In the genomic region with DNA sequence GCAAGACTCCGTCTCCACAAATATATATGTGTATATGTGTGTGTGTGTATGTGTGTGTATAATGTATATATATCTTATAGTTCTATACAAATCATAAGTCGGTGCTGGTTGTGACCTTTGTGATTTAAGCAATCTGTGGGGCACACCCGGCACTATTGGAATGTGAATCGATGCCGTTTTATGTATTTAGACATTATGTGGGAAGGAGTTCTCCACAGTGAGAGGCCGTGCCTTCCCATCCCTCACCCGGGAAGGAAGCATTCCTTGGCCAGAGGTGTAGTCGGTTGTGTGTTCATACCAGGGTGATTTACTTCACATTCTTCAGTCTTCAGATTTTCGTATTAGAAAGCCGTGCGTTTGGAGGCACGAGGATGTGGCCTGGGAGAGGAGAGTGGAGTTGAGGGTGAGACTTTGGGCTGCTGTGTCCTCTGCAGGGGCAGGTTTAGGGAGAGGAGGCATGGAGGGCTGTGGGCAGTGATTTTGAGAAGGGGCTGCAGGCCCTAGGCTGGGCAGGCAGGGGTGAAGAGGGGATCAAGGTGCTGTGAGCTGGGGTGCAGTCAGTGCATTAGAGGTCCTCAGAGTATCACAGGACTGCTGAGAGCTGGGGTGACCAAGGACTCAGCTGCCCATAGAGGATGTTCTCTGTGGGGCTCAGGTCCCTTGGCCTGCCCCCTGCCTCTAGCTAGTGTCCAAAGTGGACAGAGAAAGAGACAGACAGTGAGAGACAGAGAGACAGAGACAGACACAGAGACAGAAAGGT, we compare ENCODE assay signal across 1 cellular context.
TF ChIP-seq lines count a peak whose summit lies in the region.

No MANE protein-coding gene starts in this region.

TF ChIP-seq in HepG2, 621 proteins besides CTCF, POLR2A, EP300 and RAD21:
- TF ChIP-seq SP140L (CRISPR knock-in tag; IDR thresholded peaks at IDR 0.05; ENCODE audit: borderline replicate concordance) (no peak), ZFY (CRISPR knock-in tag; IDR thresholded peaks at IDR 0.05) (no peak), MAFK (conservative IDR thresholded peaks at IDR 0.05 in 1 of 2, IDR thresholded peaks at IDR 0.05 in 1 of 2; ENCODE audit: low read length in 2 of 2) (no peak), ZNF510 (CRISPR knock-in tag; IDR thresholded peaks at IDR 0.05; ENCODE audit: low read depth) (no peak), KLF15 (CRISPR knock-in tag; IDR thresholded peaks at IDR 0.05; ENCODE audit: borderline replicate concordance) (no peak), MAFF (IDR thresholded peaks at IDR 0.05; ENCODE audit: low read depth, low read length) (no peak), PCBP2 (optimal IDR thresholded peaks at IDR 0.05; ENCODE audit: low read depth, low read length, poor library complexity, severe bottlenecking) (no peak), HNRNPLL (IDR thresholded peaks at IDR 0.05; ENCODE audit: low read depth, low read length, poor library complexity, severe bottlenecking) (no peak), REPIN1 (CRISPR knock-in tag; IDR thresholded peaks at IDR 0.05; ENCODE audit: borderline replicate concordance, low read depth) (no peak), SIX4 (CRISPR knock-in tag; IDR thresholded peaks at IDR 0.05) (no peak), ZSCAN31 (CRISPR knock-in tag; IDR thresholded peaks at IDR 0.05; ENCODE audit: low read depth) (no peak)
- TF ChIP-seq, protein P1, sequence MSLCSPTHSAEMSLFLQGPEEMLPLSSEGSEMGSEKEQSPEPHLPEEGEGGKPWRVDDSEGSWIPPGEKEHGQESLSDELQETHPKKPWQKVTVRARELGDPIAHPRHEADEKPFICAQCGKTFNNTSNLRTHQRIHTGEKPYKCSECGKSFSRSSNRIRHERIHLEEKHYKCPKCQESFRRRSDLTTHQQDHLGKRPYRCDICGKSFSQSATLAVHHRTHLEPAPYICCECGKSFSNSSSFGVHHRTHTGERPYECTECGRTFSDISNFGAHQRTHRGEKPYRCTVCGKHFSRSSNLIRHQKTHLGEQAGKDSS (CRISPR knock-in tag; IDR thresholded peaks at IDR 0.05; ENCODE audit: borderline replicate concordance, low read depth): no peak
